ENCODE assay signal across 1 cellular context in the genomic region with DNA sequence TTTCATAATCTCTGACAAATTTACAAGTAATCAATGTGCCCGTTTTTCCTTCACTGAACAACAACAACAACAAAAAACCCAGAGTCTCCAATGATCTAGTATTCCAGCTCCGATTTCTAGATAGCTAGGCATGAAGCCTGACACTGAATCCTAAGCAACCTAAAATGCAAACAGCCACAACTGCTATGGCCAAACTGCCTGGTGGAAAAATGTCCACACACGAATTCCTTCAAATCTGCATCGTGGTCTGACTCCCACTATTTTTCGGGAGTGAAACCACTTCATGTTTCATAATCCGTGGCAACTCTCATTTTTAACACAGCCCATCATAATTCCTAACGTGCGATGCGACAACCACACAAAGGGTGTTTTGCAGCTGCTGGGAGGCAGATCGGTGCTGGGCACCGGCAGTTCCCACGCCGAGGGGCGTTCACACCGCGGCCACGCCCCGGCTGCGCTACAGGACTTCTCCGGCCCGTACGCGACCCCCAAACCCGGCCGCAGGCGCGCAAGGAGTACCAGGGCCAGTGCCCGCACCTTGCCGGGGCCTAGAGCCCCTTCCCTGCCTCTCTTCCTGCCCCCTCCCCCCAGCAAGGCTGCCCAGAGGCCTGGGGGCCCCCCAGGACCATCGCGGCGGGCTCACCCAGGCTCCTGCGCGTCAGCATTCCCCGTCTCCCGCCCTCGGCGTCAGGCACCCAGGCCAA.
TF ChIP-seq lines count a peak whose summit lies in the region.

No MANE protein-coding gene starts in this region.

TF ChIP-seq in HepG2, 621 proteins besides CTCF, POLR2A, EP300 and RAD21 (continued from another document and continues in another):
- TF ChIP-seq ZNF124 (CRISPR knock-in tag; IDR thresholded peaks at IDR 0.05), result no peak
- TF ChIP-seq, protein P1, sequence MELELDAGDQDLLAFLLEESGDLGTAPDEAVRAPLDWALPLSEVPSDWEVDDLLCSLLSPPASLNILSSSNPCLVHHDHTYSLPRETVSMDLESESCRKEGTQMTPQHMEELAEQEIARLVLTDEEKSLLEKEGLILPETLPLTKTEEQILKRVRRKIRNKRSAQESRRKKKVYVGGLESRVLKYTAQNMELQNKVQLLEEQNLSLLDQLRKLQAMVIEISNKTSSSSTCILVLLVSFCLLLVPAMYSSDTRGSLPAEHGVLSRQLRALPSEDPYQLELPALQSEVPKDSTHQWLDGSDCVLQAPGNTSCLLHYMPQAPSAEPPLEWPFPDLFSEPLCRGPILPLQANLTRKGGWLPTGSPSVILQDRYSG (CRISPR knock-in tag; IDR thresholded peaks at IDR 0.05), result no peak
- TF ChIP-seq CEBPB (IDR thresholded peaks at IDR 0.05; ENCODE audit: borderline replicate concordance, low read depth, low read length), result no peak
- TF ChIP-seq, protein P2, sequence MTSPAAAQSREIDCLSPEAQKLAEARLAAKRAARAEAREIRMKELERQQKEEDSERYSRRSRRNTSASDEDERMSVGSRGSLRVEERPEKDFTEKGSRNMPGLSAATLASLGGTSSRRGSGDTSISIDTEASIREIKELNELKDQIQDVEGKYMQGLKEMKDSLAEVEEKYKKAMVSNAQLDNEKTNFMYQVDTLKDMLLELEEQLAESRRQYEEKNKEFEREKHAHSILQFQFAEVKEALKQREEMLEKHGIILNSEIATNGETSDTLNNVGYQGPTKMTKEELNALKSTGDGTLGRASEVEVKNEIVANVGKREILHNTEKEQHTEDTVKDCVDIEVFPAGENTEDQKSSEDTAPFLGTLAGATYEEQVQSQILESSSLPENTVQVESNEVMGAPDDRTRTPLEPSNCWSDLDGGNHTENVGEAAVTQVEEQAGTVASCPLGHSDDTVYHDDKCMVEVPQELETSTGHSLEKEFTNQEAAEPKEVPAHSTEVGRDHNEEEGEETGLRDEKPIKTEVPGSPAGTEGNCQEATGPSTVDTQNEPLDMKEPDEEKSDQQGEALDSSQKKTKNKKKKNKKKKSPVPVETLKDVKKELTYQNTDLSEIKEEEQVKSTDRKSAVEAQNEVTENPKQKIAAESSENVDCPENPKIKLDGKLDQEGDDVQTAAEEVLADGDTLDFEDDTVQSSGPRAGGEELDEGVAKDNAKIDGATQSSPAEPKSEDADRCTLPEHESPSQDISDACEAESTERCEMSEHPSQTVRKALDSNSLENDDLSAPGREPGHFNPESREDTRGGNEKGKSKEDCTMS (CRISPR knock-in tag; conservative IDR thresholded peaks at IDR 0.05), result no peak
- TF ChIP-seq, protein P3, sequence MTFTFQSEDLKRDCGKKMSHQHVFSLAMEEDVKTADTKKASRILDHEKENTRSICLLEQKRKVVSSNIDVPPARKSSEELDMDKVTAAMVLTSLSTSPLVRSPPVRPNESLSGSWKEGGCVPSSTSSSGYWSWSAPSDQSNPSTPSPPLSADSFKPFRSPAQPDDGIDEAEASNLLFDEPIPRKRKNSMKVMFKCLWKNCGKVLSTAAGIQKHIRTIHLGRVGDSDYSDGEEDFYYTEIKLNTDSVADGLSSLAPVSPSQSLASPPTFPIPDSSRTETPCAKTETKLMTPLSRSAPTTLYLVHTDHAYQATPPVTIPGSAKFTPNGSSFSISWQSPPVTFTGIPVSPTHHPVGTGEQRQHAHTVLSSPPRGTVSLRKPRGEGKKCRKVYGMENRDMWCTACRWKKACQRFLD (CRISPR knock-in tag; IDR thresholded peaks at IDR 0.05; ENCODE audit: borderline replicate concordance), result no peak
- no peak for TF ChIP-seq EHMT2 (IDR thresholded peaks at IDR 0.05; ENCODE audit: borderline replicate concordance, low read depth, low read length)
- TF ChIP-seq AGO2 (optimal IDR thresholded peaks at IDR 0.05; ENCODE audit: low read depth, low read length), result no peak
- no peak for TF ChIP-seq ZNF460 (CRISPR knock-in tag; IDR thresholded peaks at IDR 0.05; ENCODE audit: borderline replicate concordance)
- no peak for TF ChIP-seq ZNF850 (CRISPR knock-in tag; conservative IDR thresholded peaks at IDR 0.05)
- TF ChIP-seq, protein P4, sequence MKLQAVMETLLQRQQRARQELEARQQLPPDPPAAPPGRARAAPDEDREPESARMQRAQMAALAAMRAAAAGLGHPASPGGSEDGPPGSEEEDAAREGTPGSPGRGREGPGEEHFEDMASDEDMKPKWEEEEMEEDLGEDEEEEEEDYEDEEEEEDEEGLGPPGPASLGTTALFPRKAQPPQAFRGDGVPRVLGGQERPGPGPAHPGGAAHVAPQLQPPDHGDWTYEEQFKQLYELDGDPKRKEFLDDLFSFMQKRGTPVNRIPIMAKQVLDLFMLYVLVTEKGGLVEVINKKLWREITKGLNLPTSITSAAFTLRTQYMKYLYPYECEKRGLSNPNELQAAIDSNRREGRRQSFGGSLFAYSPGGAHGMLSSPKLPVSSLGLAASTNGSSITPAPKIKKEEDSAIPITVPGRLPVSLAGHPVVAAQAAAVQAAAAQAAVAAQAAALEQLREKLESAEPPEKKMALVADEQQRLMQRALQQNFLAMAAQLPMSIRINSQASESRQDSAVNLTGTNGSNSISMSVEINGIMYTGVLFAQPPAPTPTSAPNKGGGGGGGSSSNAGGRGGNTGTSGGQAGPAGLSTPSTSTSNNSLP (IDR thresholded peaks at IDR 0.05; ENCODE audit: low read depth, low read length), result no peak
- TF ChIP-seq HOXA5 (CRISPR knock-in tag; IDR thresholded peaks at IDR 0.05), result no peak
- TF ChIP-seq ZBTB38 (CRISPR knock-in tag; IDR thresholded peaks at IDR 0.05), result no peak
- TF ChIP-seq ZNF160 (CRISPR knock-in tag; IDR thresholded peaks at IDR 0.05), result no peak
- no peak for TF ChIP-seq PTBP1 (IDR thresholded peaks at IDR 0.05; ENCODE audit: low read depth, low read length, poor library complexity, severe bottlenecking)
- no peak for TF ChIP-seq GATAD1 (CRISPR knock-in tag; IDR thresholded peaks at IDR 0.05)
- no peak for TF ChIP-seq ZNF101 (CRISPR knock-in tag; IDR thresholded peaks at IDR 0.05; ENCODE audit: borderline replicate concordance, low read depth)
- TF ChIP-seq ZSCAN31 (CRISPR knock-in tag; IDR thresholded peaks at IDR 0.05; ENCODE audit: low read depth), result no peak
- TF ChIP-seq ZNF12 (CRISPR knock-in tag; IDR thresholded peaks at IDR 0.05), result no peak
- TF ChIP-seq SMYD3 (CRISPR knock-in tag; IDR thresholded peaks at IDR 0.05), result no peak; the same call in 1 of the 2 replicates
- no peak for TF ChIP-seq HDAC2 (CRISPR knock-in tag; IDR thresholded peaks at IDR 0.05)
- TF ChIP-seq ZFP41 (CRISPR knock-in tag; IDR thresholded peaks at IDR 0.05; ENCODE audit: borderline replicate concordance), result no peak
- TF ChIP-seq MATR3 (CRISPR knock-in tag; IDR thresholded peaks at IDR 0.05), result no peak
- TF ChIP-seq, protein P5, sequence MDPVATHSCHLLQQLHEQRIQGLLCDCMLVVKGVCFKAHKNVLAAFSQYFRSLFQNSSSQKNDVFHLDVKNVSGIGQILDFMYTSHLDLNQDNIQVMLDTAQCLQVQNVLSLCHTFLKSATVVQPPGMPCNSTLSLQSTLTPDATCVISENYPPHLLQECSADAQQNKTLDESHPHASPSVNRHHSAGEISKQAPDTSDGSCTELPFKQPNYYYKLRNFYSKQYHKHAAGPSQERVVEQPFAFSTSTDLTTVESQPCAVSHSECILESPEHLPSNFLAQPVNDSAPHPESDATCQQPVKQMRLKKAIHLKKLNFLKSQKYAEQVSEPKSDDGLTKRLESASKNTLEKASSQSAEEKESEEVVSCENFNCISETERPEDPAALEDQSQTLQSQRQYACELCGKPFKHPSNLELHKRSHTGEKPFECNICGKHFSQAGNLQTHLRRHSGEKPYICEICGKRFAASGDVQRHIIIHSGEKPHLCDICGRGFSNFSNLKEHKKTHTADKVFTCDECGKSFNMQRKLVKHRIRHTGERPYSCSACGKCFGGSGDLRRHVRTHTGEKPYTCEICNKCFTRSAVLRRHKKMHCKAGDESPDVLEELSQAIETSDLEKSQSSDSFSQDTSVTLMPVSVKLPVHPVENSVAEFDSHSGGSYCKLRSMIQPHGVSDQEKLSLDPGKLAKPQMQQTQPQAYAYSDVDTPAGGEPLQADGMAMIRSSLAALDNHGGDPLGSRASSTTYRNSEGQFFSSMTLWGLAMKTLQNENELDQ (CRISPR knock-in tag; IDR thresholded peaks at IDR 0.05; ENCODE audit: borderline replicate concordance), result no peak
- TF ChIP-seq MAFG (CRISPR knock-in tag; IDR thresholded peaks at IDR 0.05), result no peak
- TF ChIP-seq, protein P6, sequence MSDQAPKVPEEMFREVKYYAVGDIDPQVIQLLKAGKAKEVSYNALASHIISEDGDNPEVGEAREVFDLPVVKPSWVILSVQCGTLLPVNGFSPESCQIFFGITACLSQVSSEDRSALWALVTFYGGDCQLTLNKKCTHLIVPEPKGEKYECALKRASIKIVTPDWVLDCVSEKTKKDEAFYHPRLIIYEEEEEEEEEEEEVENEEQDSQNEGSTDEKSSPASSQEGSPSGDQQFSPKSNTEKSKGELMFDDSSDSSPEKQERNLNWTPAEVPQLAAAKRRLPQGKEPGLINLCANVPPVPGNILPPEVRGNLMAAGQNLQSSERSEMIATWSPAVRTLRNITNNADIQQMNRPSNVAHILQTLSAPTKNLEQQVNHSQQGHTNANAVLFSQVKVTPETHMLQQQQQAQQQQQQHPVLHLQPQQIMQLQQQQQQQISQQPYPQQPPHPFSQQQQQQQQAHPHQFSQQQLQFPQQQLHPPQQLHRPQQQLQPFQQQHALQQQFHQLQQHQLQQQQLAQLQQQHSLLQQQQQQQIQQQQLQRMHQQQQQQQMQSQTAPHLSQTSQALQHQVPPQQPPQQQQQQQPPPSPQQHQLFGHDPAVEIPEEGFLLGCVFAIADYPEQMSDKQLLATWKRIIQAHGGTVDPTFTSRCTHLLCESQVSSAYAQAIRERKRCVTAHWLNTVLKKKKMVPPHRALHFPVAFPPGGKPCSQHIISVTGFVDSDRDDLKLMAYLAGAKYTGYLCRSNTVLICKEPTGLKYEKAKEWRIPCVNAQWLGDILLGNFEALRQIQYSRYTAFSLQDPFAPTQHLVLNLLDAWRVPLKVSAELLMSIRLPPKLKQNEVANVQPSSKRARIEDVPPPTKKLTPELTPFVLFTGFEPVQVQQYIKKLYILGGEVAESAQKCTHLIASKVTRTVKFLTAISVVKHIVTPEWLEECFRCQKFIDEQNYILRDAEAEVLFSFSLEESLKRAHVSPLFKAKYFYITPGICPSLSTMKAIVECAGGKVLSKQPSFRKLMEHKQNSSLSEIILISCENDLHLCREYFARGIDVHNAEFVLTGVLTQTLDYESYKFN (CRISPR knock-in tag; conservative IDR thresholded peaks at IDR 0.05), result no peak
- TF ChIP-seq ZNF274 (CRISPR knock-in tag; IDR thresholded peaks at IDR 0.05), result no peak
- TF ChIP-seq, protein P7, sequence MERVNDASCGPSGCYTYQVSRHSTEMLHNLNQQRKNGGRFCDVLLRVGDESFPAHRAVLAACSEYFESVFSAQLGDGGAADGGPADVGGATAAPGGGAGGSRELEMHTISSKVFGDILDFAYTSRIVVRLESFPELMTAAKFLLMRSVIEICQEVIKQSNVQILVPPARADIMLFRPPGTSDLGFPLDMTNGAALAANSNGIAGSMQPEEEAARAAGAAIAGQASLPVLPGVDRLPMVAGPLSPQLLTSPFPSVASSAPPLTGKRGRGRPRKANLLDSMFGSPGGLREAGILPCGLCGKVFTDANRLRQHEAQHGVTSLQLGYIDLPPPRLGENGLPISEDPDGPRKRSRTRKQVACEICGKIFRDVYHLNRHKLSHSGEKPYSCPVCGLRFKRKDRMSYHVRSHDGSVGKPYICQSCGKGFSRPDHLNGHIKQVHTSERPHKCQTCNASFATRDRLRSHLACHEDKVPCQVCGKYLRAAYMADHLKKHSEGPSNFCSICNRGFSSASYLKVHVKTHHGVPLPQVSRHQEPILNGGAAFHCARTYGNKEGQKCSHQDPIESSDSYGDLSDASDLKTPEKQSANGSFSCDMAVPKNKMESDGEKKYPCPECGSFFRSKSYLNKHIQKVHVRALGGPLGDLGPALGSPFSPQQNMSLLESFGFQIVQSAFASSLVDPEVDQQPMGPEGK (CRISPR knock-in tag; IDR thresholded peaks at IDR 0.05), result no peak
- TF ChIP-seq, protein P8, sequence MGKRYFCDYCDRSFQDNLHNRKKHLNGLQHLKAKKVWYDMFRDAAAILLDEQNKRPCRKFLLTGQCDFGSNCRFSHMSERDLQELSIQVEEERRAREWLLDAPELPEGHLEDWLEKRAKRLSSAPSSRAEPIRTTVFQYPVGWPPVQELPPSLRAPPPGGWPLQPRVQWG (CRISPR knock-in tag; IDR thresholded peaks at IDR 0.05; ENCODE audit: borderline replicate concordance, low read depth), result no peak
- no peak; the same call in 1 of the 2 replicates for TF ChIP-seq ZNF788 (CRISPR knock-in tag; IDR thresholded peaks at IDR 0.05; ENCODE audit: borderline replicate concordance)
- TF ChIP-seq HOXA9 (CRISPR knock-in tag; IDR thresholded peaks at IDR 0.05; ENCODE audit: borderline replicate concordance), result no peak
- no peak for TF ChIP-seq ZNF543 (CRISPR knock-in tag; IDR thresholded peaks at IDR 0.05)
- TF ChIP-seq, protein P9, sequence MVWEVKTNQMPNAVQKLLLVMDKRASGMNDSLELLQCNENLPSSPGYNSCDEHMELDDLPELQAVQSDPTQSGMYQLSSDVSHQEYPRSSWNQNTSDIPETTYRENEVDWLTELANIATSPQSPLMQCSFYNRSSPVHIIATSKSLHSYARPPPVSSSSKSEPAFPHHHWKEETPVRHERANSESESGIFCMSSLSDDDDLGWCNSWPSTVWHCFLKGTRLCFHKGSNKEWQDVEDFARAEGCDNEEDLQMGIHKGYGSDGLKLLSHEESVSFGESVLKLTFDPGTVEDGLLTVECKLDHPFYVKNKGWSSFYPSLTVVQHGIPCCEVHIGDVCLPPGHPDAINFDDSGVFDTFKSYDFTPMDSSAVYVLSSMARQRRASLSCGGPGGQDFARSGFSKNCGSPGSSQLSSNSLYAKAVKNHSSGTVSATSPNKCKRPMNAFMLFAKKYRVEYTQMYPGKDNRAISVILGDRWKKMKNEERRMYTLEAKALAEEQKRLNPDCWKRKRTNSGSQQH (CRISPR knock-in tag; IDR thresholded peaks at IDR 0.05; ENCODE audit: low read depth), result no peak; the same call in 1 of the 2 replicates
- TF ChIP-seq RBAK (CRISPR knock-in tag; IDR thresholded peaks at IDR 0.05), result no peak
- TF ChIP-seq ZNF256 (CRISPR knock-in tag; conservative IDR thresholded peaks at IDR 0.05), result no peak
- TF ChIP-seq FOXC1 (CRISPR knock-in tag; IDR thresholded peaks at IDR 0.05; ENCODE audit: borderline replicate concordance), result no peak
- TF ChIP-seq, protein P10, sequence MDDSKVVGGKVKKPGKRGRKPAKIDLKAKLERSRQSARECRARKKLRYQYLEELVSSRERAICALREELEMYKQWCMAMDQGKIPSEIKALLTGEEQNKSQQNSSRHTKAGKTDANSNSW (CRISPR knock-in tag; IDR thresholded peaks at IDR 0.05; ENCODE audit: borderline replicate concordance), result no peak
- no peak for TF ChIP-seq TBL1XR1 (IDR thresholded peaks at IDR 0.05; ENCODE audit: borderline replicate concordance, low read length, partially characterized antibody)
- TF ChIP-seq GLI4 (CRISPR knock-in tag; IDR thresholded peaks at IDR 0.05; ENCODE audit: borderline replicate concordance), result no peak
- TF ChIP-seq, protein P11, sequence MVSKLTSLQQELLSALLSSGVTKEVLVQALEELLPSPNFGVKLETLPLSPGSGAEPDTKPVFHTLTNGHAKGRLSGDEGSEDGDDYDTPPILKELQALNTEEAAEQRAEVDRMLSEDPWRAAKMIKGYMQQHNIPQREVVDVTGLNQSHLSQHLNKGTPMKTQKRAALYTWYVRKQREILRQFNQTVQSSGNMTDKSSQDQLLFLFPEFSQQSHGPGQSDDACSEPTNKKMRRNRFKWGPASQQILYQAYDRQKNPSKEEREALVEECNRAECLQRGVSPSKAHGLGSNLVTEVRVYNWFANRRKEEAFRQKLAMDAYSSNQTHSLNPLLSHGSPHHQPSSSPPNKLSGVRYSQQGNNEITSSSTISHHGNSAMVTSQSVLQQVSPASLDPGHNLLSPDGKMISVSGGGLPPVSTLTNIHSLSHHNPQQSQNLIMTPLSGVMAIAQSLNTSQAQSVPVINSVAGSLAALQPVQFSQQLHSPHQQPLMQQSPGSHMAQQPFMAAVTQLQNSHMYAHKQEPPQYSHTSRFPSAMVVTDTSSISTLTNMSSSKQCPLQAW (CRISPR knock-in tag; IDR thresholded peaks at IDR 0.05), result no peak
